ENCODE assay signal across 1 cellular context in genomic region chr9:120715331-120715924, GRCh38.
TF ChIP-seq lines count a peak whose summit lies in the region.

No MANE protein-coding gene starts in this region.

TF ChIP-seq in H1, 55 proteins besides CTCF, POLR2A, EP300 and RAD21 (continued from another document):
- TF ChIP-seq TEAD4 (IDR thresholded peaks at IDR 0.05; ENCODE audit: low read depth, low read length): peak; percentile 52
